8 cellular contexts compared by ENCODE assay signal in the genomic region with DNA sequence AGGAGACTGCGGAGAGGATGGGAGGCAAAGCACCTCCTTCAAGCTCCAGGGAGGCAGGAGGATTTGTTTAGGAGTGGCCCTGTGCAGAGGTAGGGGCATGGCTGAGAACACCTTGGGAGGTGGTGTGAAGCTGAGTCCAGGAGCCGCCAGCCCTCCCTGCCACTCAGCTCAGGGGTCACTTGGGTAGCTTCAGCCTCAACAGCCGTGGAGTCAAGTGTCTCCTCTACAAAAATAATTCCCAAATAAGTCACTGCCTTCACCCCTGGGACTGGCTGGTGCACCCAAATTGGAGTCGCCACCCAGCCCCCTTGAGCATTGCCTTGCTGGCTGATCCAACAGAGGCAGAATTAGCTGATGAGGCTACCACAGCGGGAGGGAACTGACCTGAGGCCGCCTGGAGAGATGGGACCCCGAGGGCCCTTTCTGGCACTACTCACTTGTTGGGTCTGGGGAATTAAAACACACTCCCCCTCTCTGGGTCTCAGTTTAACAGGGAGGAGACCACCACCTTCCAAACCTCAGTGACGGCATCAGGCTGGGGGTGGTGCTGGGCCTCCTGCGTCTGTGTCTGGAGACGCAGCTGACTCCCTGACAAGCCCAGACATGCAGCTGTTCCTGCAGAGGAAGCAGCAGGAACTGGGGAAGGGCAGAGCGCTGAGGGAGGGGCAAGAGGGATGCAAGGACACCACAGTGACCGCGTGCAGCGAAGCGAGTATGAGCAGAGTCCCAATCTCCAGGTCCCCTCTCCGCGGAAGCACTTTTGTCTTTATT.
DNase-seq lines count a peak whose midpoint lies in the region; ATAC-seq, FAIRE-seq and TF ChIP-seq lines count a peak whose summit lies in the region.

No MANE protein-coding gene starts in this region.

- no peaks in the 10 kb centered on the region for H3K9me3 ChIP-seq in lower lobe of right lung

- intact Hi-C loops in lower lobe of right lung (cut with DNase I), result loop anchor here (5.0 kb wide), 1 partner anchor 102 kb away; no protein-coding TSS in a partner anchor

- FAIRE-seq in RCC 7860 (lab: Jason Lieb, UNC) (no peak), GM19239 (lab: Jason Lieb, UNC) (no peak)

- H3K36me3 ChIP-seq in GM06990 (ENCODE audit: control insufficient read depth, insufficient read depth, low read length), result no peaks in the 10 kb centered on the region; the same call in 1 of the 2 replicates
- no peaks in the 10 kb centered on the region for H3K36me3 ChIP-seq in lower lobe of right lung

- peak; percentile 44 for DNase-seq in GM06990 (ENCODE audit: extremely low read depth, insufficient read length)
- peak; percentile 91 for DNase-seq in NCI-H2196 treated with DMSO at 0.1 percent for 48 hours (lab: John Stamatoyannopoulos, UW; ENCODE audit: unreplicated experiment)
- peak in 3 of 61 donors; percentile 14 to 22 (median 16) for DNase-seq in caudate nucleus (lab: John Stamatoyannopoulos, UW)
- DNase-seq in lower lobe of right lung, result peak; percentile 69
- DNase-seq in RCC 7860 (ENCODE audit: low spot score), result no peak
- DNase-seq in cortex of kidney (lab: John Stamatoyannopoulos, UW), result no peak
- DNase-seq in GM19239 (ENCODE audit: insufficient read length, low spot score), result no peak

- peak overlapping the region; percentile 52 for H3K27ac ChIP-seq in caudate nucleus (ENCODE audit: low read depth, low read length)
- H3K27ac ChIP-seq in lower lobe of right lung, result peak overlapping the region; percentile 68

- no peaks in the 10 kb centered on the region for H3K27me3 ChIP-seq in GM06990 (replicated peaks; ENCODE audit: control insufficient read depth, insufficient read depth, low read length)
- H3K27me3 ChIP-seq in lower lobe of right lung (ENCODE audit: low read depth), result no peaks in the 10 kb centered on the region

- peaks cover 47% of the 10 kb centered on the region for H3K4me1 ChIP-seq in lower lobe of right lung

- H3K4me3 ChIP-seq in GM06990 (replicated peaks; ENCODE audit: low read depth, low read length) (peak overlapping the region; percentile 23), lower lobe of right lung (no peak overlapping the region)

- peak; percentile 1 to 24 for ATAC-seq in lower lobe of right lung
- no peak for ATAC-seq in GM21737 (IDR thresholded peaks at IDR 0.05; ENCODE audit: unreplicated experiment)

- TF ChIP-seq CTCF in GM06990 (IDR thresholded peaks at IDR 0.05; ENCODE audit: insufficient read depth, low read length, poor library complexity, severe bottlenecking) (no peak), lower lobe of right lung (IDR thresholded peaks at IDR 0.05) (no peak)

Comparison
In these comparisons a context has a peak if more than half of its experiments do, and no peak if none do; other contexts are left out.
1. DNase-seq: peak in GM06990 (single experiment), NCI-H2196 treated with DMSO at 0.1 percent for 48 hours (single experiment) and lower lobe of right lung (single experiment); none in RCC 7860 (single experiment), cortex of kidney (single experiment) and GM19239 (single experiment).